16 cellular contexts compared by ENCODE assay signal in the genomic region with DNA sequence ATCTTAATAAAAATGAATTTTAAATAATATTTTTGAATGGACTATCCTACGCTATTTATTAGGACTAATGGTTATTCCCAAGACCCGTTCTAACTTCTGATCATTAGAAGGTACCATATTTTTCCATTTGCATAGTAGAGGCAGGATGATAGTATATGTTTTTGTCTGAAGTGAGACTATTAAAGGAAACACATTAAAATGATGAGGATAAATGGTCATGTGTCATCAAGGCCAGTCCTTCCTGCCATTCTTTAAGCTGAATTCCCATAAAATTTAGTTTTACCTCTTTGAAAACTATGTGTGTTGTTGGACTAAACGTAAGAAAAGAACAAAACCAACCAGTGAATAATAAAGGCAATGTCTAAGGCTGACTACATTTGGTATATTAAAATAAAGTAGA.
DNase-seq lines count a peak whose midpoint lies in the region; ATAC-seq, FAIRE-seq and TF ChIP-seq lines count a peak whose summit lies in the region.
"Had no signal": no experiment of that assay in that cellular context is flagged by ENCODE, and none has a peak within 500 bp of the region (broad histone marks: within the 10 kb centered on the region; RNA-seq: fewer than 3 reads in every experiment).

No MANE protein-coding gene starts in this region.

- no peaks in the 10 kb centered on the region for H3K9me3 Mint-ChIP-seq in activated naive CD8-positive, alpha-beta T cell treated with anti-CD3 and anti-CD28 coated beads, Interleukin-2, amount 50 U/mL, for 24 hours
- H3K9me3 Mint-ChIP-seq in naive thymus-derived CD8-positive, alpha-beta T cell: peaks cover 0 to 2% (median 0%) of the 10 kb centered on the region in 9 donors
- H3K9me3 Mint-ChIP-seq: CD4-positive, alpha-beta T cell had no signal

- no peak for TF ChIP-seq CTCF in heart right ventricle (IDR thresholded peaks at IDR 0.05)
- no peak for TF ChIP-seq CTCF in tibial artery (IDR thresholded peaks at IDR 0.05)

- no peaks in the 10 kb centered on the region for H3K4me1 Mint-ChIP-seq in activated naive CD8-positive, alpha-beta T cell treated with anti-CD3 and anti-CD28 coated beads, Interleukin-2, amount 50 U/mL, for 24 hours
- H3K4me1 Mint-ChIP-seq in naive thymus-derived CD8-positive, alpha-beta T cell: no peaks in the 10 kb centered on the region
- H3K4me1 Mint-ChIP-seq: B cell had no signal

- H3K27ac ChIP-seq in heart right ventricle (peak overlapping the region in 7 of 10 donors; percentile 9 to 68 (median 36)), tibial artery (peak overlapping the region; percentile 49 to 60)

- no peak for FAIRE-seq in GM12891 (lab: Jason Lieb, UNC)
- FAIRE-seq: GM12878, H1 had no signal

- no peaks in the 10 kb centered on the region for H3K27me3 ChIP-seq in heart right ventricle
- no peaks in the 10 kb centered on the region for H3K27me3 ChIP-seq in tibial artery

- H3K9me3 ChIP-seq in heart right ventricle (no peaks in the 10 kb centered on the region), tibial artery (no peaks in the 10 kb centered on the region)
- H3K9me3 ChIP-seq: HAP-1 had no signal

- no peak for DNase-seq in heart right ventricle
- DNase-seq in Right ventricle myocardium inferior (ENCODE audit: missing footprints): no peak
- DNase-seq in dermis microvascular lymphatic vessel endothelial cell (ENCODE audit: low read depth in 2 of 2): peak; percentile 9 to 69
- DNase-seq in lung microvascular endothelial cell (ENCODE audit: low read depth in 2 of 2): peak; percentile 12 to 31
- no peak for DNase-seq in tibial artery
- DNase-seq in activated naive CD8-positive, alpha-beta T cell treated with anti-CD3 and anti-CD28 coated beads, Interleukin-2, amount 50 U/mL, for 24 hours: no peak
- DNase-seq in naive thymus-derived CD8-positive, alpha-beta T cell: no peak
- no peak for DNase-seq in GM12891 (ENCODE audit: insufficient read length, low spot score)
- DNase-seq: C1 segment of cervical spinal cord; Calu3; CD4-positive, alpha-beta T cell; DMS 273 treated with DMSO at 0.1 percent for 48 hours had no signal

- H3K36me3 ChIP-seq in heart right ventricle: no peaks in the 10 kb centered on the region
- no peaks in the 10 kb centered on the region for H3K36me3 ChIP-seq in tibial artery
- H3K36me3 ChIP-seq: HAP-1 had no signal

- POLR2A ChIA-PET in naive thymus-derived CD8-positive, alpha-beta T cell (lab: Charles Lee): no interaction called here

- H3K27ac Mint-ChIP-seq in activated naive CD8-positive, alpha-beta T cell treated with anti-CD3 and anti-CD28 coated beads, Interleukin-2, amount 50 U/mL, for 24 hours: no peak overlapping the region
- H3K27ac Mint-ChIP-seq in naive thymus-derived CD8-positive, alpha-beta T cell: no peak overlapping the region
- H3K27ac Mint-ChIP-seq: B cell; CD4-positive, alpha-beta T cell had no signal

- WGBS in heart right ventricle, 2 donors: 36 to 50% methylated on average over 3 of the region's 3 CpGs

- no peaks in the 10 kb centered on the region for H3K36me3 Mint-ChIP-seq in activated naive CD8-positive, alpha-beta T cell treated with anti-CD3 and anti-CD28 coated beads, Interleukin-2, amount 50 U/mL, for 24 hours (ENCODE audit: low read depth)
- no peaks in the 10 kb centered on the region for H3K36me3 Mint-ChIP-seq in naive thymus-derived CD8-positive, alpha-beta T cell

- no peak overlapping the region for H3K4me3 Mint-ChIP-seq in activated naive CD8-positive, alpha-beta T cell treated with anti-CD3 and anti-CD28 coated beads, Interleukin-2, amount 50 U/mL, for 24 hours
- no peak overlapping the region for H3K4me3 Mint-ChIP-seq in naive thymus-derived CD8-positive, alpha-beta T cell
- H3K4me3 Mint-ChIP-seq: B cell; CD4-positive, alpha-beta T cell had no signal

- H3K4me1 ChIP-seq in heart right ventricle (peaks cover 3 to 79% (median 40%) of the 10 kb centered on the region in 9 donors), tibial artery (peaks cover 0 to 66% (median 18%) of the 10 kb centered on the region in 4 donors)

- TF ChIP-seq POLR2A in GM12891 (IDR thresholded peaks at IDR 0.05; ENCODE audit: low read depth, low read length): no peak

- ATAC-seq in heart right ventricle (no peak), Right ventricle myocardium inferior (no peak)
- ATAC-seq in activated naive CD8-positive, alpha-beta T cell treated with anti-CD3 and anti-CD28 coated beads, Interleukin-2, amount 50 U/mL, for 24 hours: no peak
- ATAC-seq in naive thymus-derived CD8-positive, alpha-beta T cell: no peak
- ATAC-seq: GM12878 had no signal

- intact Hi-C loops in heart right ventricle (cut with DNase I): no loop called here
- intact Hi-C loops in Right ventricle myocardium inferior (cut with DNase I): no loop called here
- intact Hi-C loops in tibial artery (cut with DNase I; ENCODE audit: low total_unique reads): no loop called here

- no peaks in the 10 kb centered on the region for H3K27me3 Mint-ChIP-seq in activated naive CD8-positive, alpha-beta T cell treated with anti-CD3 and anti-CD28 coated beads, Interleukin-2, amount 50 U/mL, for 24 hours
- H3K27me3 Mint-ChIP-seq in naive thymus-derived CD8-positive, alpha-beta T cell: peaks cover 0 to 5% (median 0%) of the 10 kb centered on the region in 5 donors
- H3K27me3 Mint-ChIP-seq: B cell; CD4-positive, alpha-beta T cell had no signal

- H3K4me3 ChIP-seq in heart right ventricle (no peak overlapping the region), tibial artery (no peak overlapping the region)
- H3K4me3 ChIP-seq: GM12878, HAP-1 had no signal

TF ChIP-seq in GM12891, 5 proteins besides CTCF, POLR2A, EP300 and RAD21:
- TF ChIP-seq TAF1 (IDR thresholded peaks at IDR 0.05; ENCODE audit: low read depth, low read length) (no peak), POU2F2 (IDR thresholded peaks at IDR 0.05; ENCODE audit: low read depth, low read length) (no peak), POLR2AphosphoS5 (IDR thresholded peaks at IDR 0.05; ENCODE audit: low read depth, low read length) (no peak), PAX5 (IDR thresholded peaks at IDR 0.05; ENCODE audit: insufficient read depth, low read length, severe bottlenecking) (no peak), SPI1 (IDR thresholded peaks at IDR 0.05; ENCODE audit: low read depth, low read length) (no peak)

Comparison
In these comparisons a context has a peak if more than half of its experiments do, and no peak if none do; other contexts are left out.
1. DNase-seq: peak in dermis microvascular lymphatic vessel endothelial cell (2 of 2) and lung microvascular endothelial cell (2 of 2); none in heart right ventricle (0 of 2), Right ventricle myocardium inferior (single experiment), tibial artery (0 of 2), activated naive CD8-positive, alpha-beta T cell treated with anti-CD3 and anti-CD28 coated beads, Interleukin-2, amount 50 U/mL, for 24 hours (single experiment), naive thymus-derived CD8-positive, alpha-beta T cell (0 of 10) and GM12891 (single experiment).